ENCODE assay signal across 17 cellular contexts in genomic region chr12:41439858-41440257, GRCh38.
DNase-seq lines count a peak whose midpoint lies in the region; ATAC-seq, FAIRE-seq and TF ChIP-seq lines count a peak whose summit lies in the region.
"Had no signal": no experiment of that assay in that cellular context is flagged by ENCODE, and none has a peak within 500 bp of the region (broad histone marks: within the 10 kb centered on the region; RNA-seq: fewer than 3 reads in every experiment).

No MANE protein-coding gene starts in this region.

- peak; percentile 57 for ATAC-seq in GM18867 (IDR thresholded peaks at IDR 0.05; ENCODE audit: unreplicated experiment)
- ATAC-seq: GM12878 had no signal

- no peaks in the 10 kb centered on the region for H3K9me3 ChIP-seq in Loucy (ENCODE audit: insufficient read depth, low read depth, low read length)
- no peaks in the 10 kb centered on the region for H3K9me3 ChIP-seq in CD4-positive, alpha-beta memory T cell (ENCODE audit: control insufficient read depth in 1 of 2, low read length in 2 of 2)
- H3K9me3 ChIP-seq: BLaER1 had no signal

- intact Hi-C loops in CD4-positive, alpha-beta memory T cell (cut with micrococcal nuclease), result no loop called here
- intact Hi-C loops in Calu3 (cut with micrococcal nuclease; ENCODE audit: unreplicated experiment), result no loop called here

- H3K9ac ChIP-seq in Loucy (ENCODE audit: low read depth, low read length, poor library complexity, severe bottlenecking), result peak overlapping the region; percentile 36
- H3K9ac ChIP-seq: BLaER1 had no signal

- no peaks in the 10 kb centered on the region for H3K9me2 ChIP-seq in Loucy (replicated peaks; ENCODE audit: low read depth, low read length)

- CTCF ChIA-PET in CD4-positive, alpha-beta memory T cell (lab: Charles Lee; ENCODE audit: partially characterized antibody), result no interaction called here
- CTCF ChIA-PET in Calu3 (lab: Charles Lee), result no interaction called here

- no peak for TF ChIP-seq POLR2A in GM12891 (IDR thresholded peaks at IDR 0.05; ENCODE audit: low read depth, low read length)

- no peaks in the 10 kb centered on the region for H4K20me1 ChIP-seq in Loucy (ENCODE audit: insufficient read depth, low read length, poor library complexity, severe bottlenecking)
- H4K20me1 ChIP-seq: BLaER1 had no signal

- peak overlapping the region in 3 of 5 experiments; percentile 62 to 89 (median 84) for H3K27ac Mint-ChIP-seq in brain
- H3K27ac Mint-ChIP-seq in mesothelial cell of epicardium, result peak overlapping the region; percentile 13
- no peak overlapping the region for H3K27ac Mint-ChIP-seq in CD4-positive, alpha-beta memory T cell
- no peak overlapping the region for H3K27ac Mint-ChIP-seq in Calu3 (ENCODE audit: unreplicated experiment)
- H3K27ac Mint-ChIP-seq in nephron progenitor cell, result no peak overlapping the region
- H3K27ac Mint-ChIP-seq: HFFc6, IgD-negative memory B cell had no signal

- H3K27ac ChIP-seq in CD4-positive, alpha-beta memory T cell (ENCODE audit: low read depth, low read length), result no peak overlapping the region
- H3K27ac ChIP-seq: BLaER1 had no signal

- H2AFZ ChIP-seq in Loucy (ENCODE audit: low read length), result peak overlapping the region; percentile 67

- H3K9me3 Mint-ChIP-seq in brain (no peaks in the 10 kb centered on the region), mesothelial cell of epicardium (no peaks in the 10 kb centered on the region), Calu3 (ENCODE audit: low read depth, unreplicated experiment) (no peaks in the 10 kb centered on the region), nephron progenitor cell (no peaks in the 10 kb centered on the region)
- no peaks in the 10 kb centered on the region for H3K9me3 Mint-ChIP-seq in CD4-positive, alpha-beta memory T cell
- H3K9me3 Mint-ChIP-seq: HFFc6, IgD-negative memory B cell had no signal

- H3K79me2 ChIP-seq in Loucy (ENCODE audit: insufficient read depth, low read length), result no peaks in the 10 kb centered on the region

- no peaks in the 10 kb centered on the region for H3K27me3 Mint-ChIP-seq in brain
- no peaks in the 10 kb centered on the region for H3K27me3 Mint-ChIP-seq in mesothelial cell of epicardium (ENCODE audit: low read depth)
- H3K27me3 Mint-ChIP-seq in CD4-positive, alpha-beta memory T cell, result no peaks in the 10 kb centered on the region
- no peaks in the 10 kb centered on the region for H3K27me3 Mint-ChIP-seq in Calu3 (ENCODE audit: unreplicated experiment)
- no peaks in the 10 kb centered on the region for H3K27me3 Mint-ChIP-seq in nephron progenitor cell (ENCODE audit: low read depth, poor library complexity)
- H3K27me3 Mint-ChIP-seq: IgD-negative memory B cell had no signal

- no peak for FAIRE-seq in GM12891 (lab: Jason Lieb, UNC)
- FAIRE-seq: GM12878, H1 had no signal

- peak overlapping the region; percentile 19 for H3K4me3 ChIP-seq in Loucy (ENCODE audit: low read length, poor library complexity, severe bottlenecking)
- H3K4me3 ChIP-seq in CD4-positive, alpha-beta memory T cell (ENCODE audit: low read length in 2 of 2), result no peak overlapping the region
- H3K4me3 ChIP-seq: BLaER1, GM12878 had no signal

- peaks cover 29% of the 10 kb centered on the region for H3K4me1 ChIP-seq in Loucy (ENCODE audit: insufficient read depth, low read length, poor library complexity, severe bottlenecking)
- no peaks in the 10 kb centered on the region for H3K4me1 ChIP-seq in CD4-positive, alpha-beta memory T cell (ENCODE audit: insufficient read depth, low read length)

- no peaks in the 10 kb centered on the region for H3K36me3 ChIP-seq in Loucy (ENCODE audit: insufficient read depth, low read length)
- H3K36me3 ChIP-seq in CD4-positive, alpha-beta memory T cell (ENCODE audit: insufficient read depth, low read length), result no peaks in the 10 kb centered on the region
- H3K36me3 ChIP-seq: BLaER1 had no signal

- POLR2A ChIA-PET in CD4-positive, alpha-beta memory T cell (lab: Charles Lee; ENCODE audit: partially characterized antibody), result no interaction called here

- H3K4me2 ChIP-seq in Loucy (ENCODE audit: low read depth, low read length, poor library complexity, severe bottlenecking), result peak overlapping the region; percentile 64
- H3K4me2 ChIP-seq: BLaER1 had no signal

- no peaks in the 10 kb centered on the region for H3F3A ChIP-seq in Loucy (ENCODE audit: low read depth)

- peak overlapping the region in 4 of 5 experiments; percentile 41 to 86 (median 61) for H3K4me3 Mint-ChIP-seq in brain
- H3K4me3 Mint-ChIP-seq in mesothelial cell of epicardium, result no peak overlapping the region
- no peak overlapping the region for H3K4me3 Mint-ChIP-seq in CD4-positive, alpha-beta memory T cell
- no peak overlapping the region for H3K4me3 Mint-ChIP-seq in Calu3 (ENCODE audit: low read depth, unreplicated experiment)
- no peak overlapping the region for H3K4me3 Mint-ChIP-seq in nephron progenitor cell
- H3K4me3 Mint-ChIP-seq: HFFc6, IgD-negative memory B cell had no signal

- no peak for TF ChIP-seq CTCF in Loucy (conservative IDR thresholded peaks at IDR 0.05; ENCODE audit: low read length)
- no peak for TF ChIP-seq CTCF in brain (conservative IDR thresholded peaks at IDR 0.05)
- TF ChIP-seq CTCF in mesothelial cell of epicardium (IDR thresholded peaks at IDR 0.05; ENCODE audit: unreplicated experiment), result no peak
- no peak for TF ChIP-seq CTCF in Calu3 (IDR thresholded peaks at IDR 0.05; ENCODE audit: unreplicated experiment)
- TF ChIP-seq CTCF in nephron progenitor cell (IDR thresholded peaks at IDR 0.05), result no peak

- H3K27me3 ChIP-seq in Loucy (ENCODE audit: insufficient read depth, low read length, poor library complexity, severe bottlenecking), result no peaks in the 10 kb centered on the region
- H3K27me3 ChIP-seq in CD4-positive, alpha-beta memory T cell (ENCODE audit: insufficient read depth, low read length), result no peaks in the 10 kb centered on the region
- H3K27me3 ChIP-seq: BLaER1 had no signal

- H3K4me1 Mint-ChIP-seq in brain, result peaks cover 23% of the 10 kb centered on the region
- peaks cover 27% of the 10 kb centered on the region for H3K4me1 Mint-ChIP-seq in mesothelial cell of epicardium
- H3K4me1 Mint-ChIP-seq in CD4-positive, alpha-beta memory T cell, result peaks cover 0 to 1% (median 0%) of the 10 kb centered on the region in 4 donors
- H3K4me1 Mint-ChIP-seq in Calu3 (ENCODE audit: low read depth, unreplicated experiment), result no peaks in the 10 kb centered on the region
- H3K4me1 Mint-ChIP-seq in nephron progenitor cell, result peaks cover 11% of the 10 kb centered on the region
- H3K4me1 Mint-ChIP-seq: IgD-negative memory B cell had no signal

- no peaks in the 10 kb centered on the region for H3K36me3 Mint-ChIP-seq in brain
- H3K36me3 Mint-ChIP-seq in mesothelial cell of epicardium, result no peaks in the 10 kb centered on the region
- no peaks in the 10 kb centered on the region for H3K36me3 Mint-ChIP-seq in CD4-positive, alpha-beta memory T cell
- H3K36me3 Mint-ChIP-seq in Calu3 (ENCODE audit: insufficient read depth, unreplicated experiment), result no peaks in the 10 kb centered on the region
- H3K36me3 Mint-ChIP-seq in nephron progenitor cell (ENCODE audit: low read depth), result no peaks in the 10 kb centered on the region
- H3K36me3 Mint-ChIP-seq: IgD-negative memory B cell had no signal

- BruUV-seq in Calu3 (replicated peaks; lab: Mats Ljungman, UMichigan), result no TSS peak

- DNase-seq in mesothelial cell of epicardium (ENCODE audit: low spot score in 2 of 2, unreplicated experiment in 2 of 2) (no peak), Calu3 (no peak), nephron progenitor cell (no peak), GM12891 (ENCODE audit: insufficient read length, low spot score) (no peak)
- DNase-seq in CD4-positive, alpha-beta memory T cell, result no peak
- DNase-seq: 8988T, AML-193, DMS79, HCEC 1CT, HFFc6 had no signal

TF ChIP-seq in GM12891, 5 proteins besides CTCF, POLR2A, EP300 and RAD21:
- no peak for TF ChIP-seq POLR2AphosphoS5 (IDR thresholded peaks at IDR 0.05; ENCODE audit: low read depth, low read length)
- TF ChIP-seq POU2F2 (IDR thresholded peaks at IDR 0.05; ENCODE audit: low read depth, low read length), result no peak
- TF ChIP-seq SPI1 (IDR thresholded peaks at IDR 0.05; ENCODE audit: low read depth, low read length), result no peak
- TF ChIP-seq TAF1 (IDR thresholded peaks at IDR 0.05; ENCODE audit: low read depth, low read length), result no peak
- no peak for TF ChIP-seq PAX5 (IDR thresholded peaks at IDR 0.05; ENCODE audit: insufficient read depth, low read length, severe bottlenecking)

Comparison
In these comparisons a context has a peak if more than half of its experiments do, and no peak if none do; other contexts are left out.
1. H3K27ac Mint-ChIP-seq: peak in brain (3 of 5) and mesothelial cell of epicardium (single experiment); none in CD4-positive, alpha-beta memory T cell (0 of 7), Calu3 (single experiment) and nephron progenitor cell (single experiment).
2. H3K4me3 Mint-ChIP-seq: peak in brain (4 of 5); none in mesothelial cell of epicardium (single experiment), CD4-positive, alpha-beta memory T cell (0 of 8), Calu3 (single experiment) and nephron progenitor cell (single experiment).